In genomic region chr2:35501076-35501475, GRCh38 we compare ENCODE assay signal across 22 cellular contexts.
DNase-seq lines count a peak whose midpoint lies in the region; FAIRE-seq and TF ChIP-seq lines count a peak whose summit lies in the region.
"Had no signal": no experiment of that assay in that cellular context is flagged by ENCODE, and none has a peak within 500 bp of the region (broad histone marks: within the 10 kb centered on the region; RNA-seq: fewer than 3 reads in every experiment).

No MANE protein-coding gene starts in this region.

- no peaks in the 10 kb centered on the region for H4K20me1 ChIP-seq in keratinocyte (ENCODE audit: control insufficient read depth, extremely low read depth, insufficient read depth, low read length)
- H4K20me1 ChIP-seq: BLaER1 treated with 17β-estradiol and CSF1 and Interleukin-3, amounts not matched to agents 10 nM and 100 nM had no signal

- H3K27me3 ChIP-seq in keratinocyte (ENCODE audit: control insufficient read depth, extremely low read depth, insufficient read depth, low read length) (no peaks in the 10 kb centered on the region), colonic mucosa (no peaks in the 10 kb centered on the region)
- H3K27me3 ChIP-seq: BLaER1 treated with 17β-estradiol and CSF1 and Interleukin-3, amounts not matched to agents 10 nM and 100 nM had no signal

- H3K36me3 ChIP-seq in keratinocyte (ENCODE audit: control insufficient read depth in 2 of 2, extremely low read depth in 1 of 2, insufficient read depth in 2 of 2, low read length in 2 of 2) (no peaks in the 10 kb centered on the region), colonic mucosa (no peaks in the 10 kb centered on the region)
- H3K36me3 ChIP-seq: BLaER1 treated with 17β-estradiol and CSF1 and Interleukin-3, amounts not matched to agents 10 nM and 100 nM had no signal

- H3K4me3 ChIP-seq in keratinocyte (ENCODE audit: control insufficient read depth in 2 of 3, extremely low read depth in 1 of 3, insufficient read depth in 2 of 3, low read depth in 1 of 3, low read length in 3 of 3) (no peak overlapping the region), colonic mucosa (no peak overlapping the region)
- H3K4me3 ChIP-seq: BLaER1 treated with 17β-estradiol and CSF1 and Interleukin-3, amounts not matched to agents 10 nM and 100 nM had no signal

- H3K9me3 ChIP-seq in keratinocyte (ENCODE audit: control insufficient read depth, low read depth, low read length), result no peaks in the 10 kb centered on the region
- no peaks in the 10 kb centered on the region for H3K9me3 ChIP-seq in colonic mucosa
- H3K9me3 ChIP-seq: BLaER1 treated with 17β-estradiol and CSF1 and Interleukin-3, amounts not matched to agents 10 nM and 100 nM; Caco-2 had no signal

- dilution Hi-C loops in keratinocyte (cut with MboI; ENCODE audit: extremely low pct_ligation_motif_present, low sequenced_read_pairs), result no loop called here

- H3K4me1 ChIP-seq in keratinocyte (ENCODE audit: control insufficient read depth, extremely low read depth, insufficient read depth, low read length) (peaks cover 2% of the 10 kb centered on the region), colonic mucosa (no peaks in the 10 kb centered on the region)
- H3K4me1 ChIP-seq: BLaER1 treated with 17β-estradiol and CSF1 and Interleukin-3, amounts not matched to agents 10 nM and 100 nM; Caco-2 had no signal

- no peaks in the 10 kb centered on the region for H3K79me2 ChIP-seq in keratinocyte (ENCODE audit: control insufficient read depth, insufficient read depth, low read length)

- no peak for TF ChIP-seq CTCF in keratinocyte (optimal IDR thresholded peaks at IDR 0.05 in 1 of 3, IDR thresholded peaks at IDR 0.05 in 1 of 3, conservative IDR thresholded peaks at IDR 0.05 in 1 of 3; ENCODE audit: extremely low read depth in 1 of 3, insufficient read depth in 2 of 3, low read length in 3 of 3)
- TF ChIP-seq CTCF in colonic mucosa (IDR thresholded peaks at IDR 0.05), result no peak

- intact Hi-C loops in colonic mucosa (cut with DNase I), result no loop called here
- intact Hi-C loops in head of caudate nucleus (cut with DNase I), result no loop called here

- peak; percentile 52 for DNase-seq in ELR (ENCODE audit: low read depth)
- peak; percentile 37 for DNase-seq in M059J (ENCODE audit: low read depth)
- DNase-seq in caudate nucleus (lab: John Stamatoyannopoulos, UW), result peak in 2 of 61 donors; percentile 41 to 52
- DNase-seq in keratinocyte (ENCODE audit: low read depth, low spot score), result peak; percentile 9
- no peak for DNase-seq in colonic mucosa
- no peak for DNase-seq in NCI-H226
- DNase-seq in UCSD-AML1 (lab: John Stamatoyannopoulos, UW; ENCODE audit: unreplicated experiment), result no peak
- DNase-seq in head of caudate nucleus, result no peak
- DNase-seq: Caco-2; CD4-positive, alpha-beta memory T cell; DND-41; MM.1S; NCI-H1048; NCI-H1436 treated with DMSO at 0.1 percent for 48 hours; NCI-H1930; NCI-H2227 treated with DMSO at 0.1 percent for 48 hours; NCI-H524; NCI-H774; NK-92 treated with Interleukin-12 subunit alpha and Interleukin-12 subunit beta, amount 100 ng/mL, for 24 hours had no signal

- H3K27ac ChIP-seq in caudate nucleus (ENCODE audit: low read depth, low read length) (peak overlapping the region; percentile 52), keratinocyte (ENCODE audit: control insufficient read depth, insufficient read depth, low read length) (no peak overlapping the region), colonic mucosa (no peak overlapping the region)
- H3K27ac ChIP-seq: BLaER1 treated with 17β-estradiol and CSF1 and Interleukin-3, amounts not matched to agents 10 nM and 100 nM had no signal

- no peak overlapping the region for H2AFZ ChIP-seq in keratinocyte (ENCODE audit: control insufficient read depth, low read length)

- no peak overlapping the region for H3K9ac ChIP-seq in keratinocyte (ENCODE audit: control insufficient read depth, extremely low read depth, insufficient read depth, low read length)
- no peak overlapping the region for H3K9ac ChIP-seq in colonic mucosa (ENCODE audit: low read depth in 2 of 2, low read length in 2 of 2)
- H3K9ac ChIP-seq: BLaER1 treated with 17β-estradiol and CSF1 and Interleukin-3, amounts not matched to agents 10 nM and 100 nM had no signal

- FAIRE-seq in keratinocyte (lab: Jason Lieb, UNC), result no peak
- FAIRE-seq: G401.6, GM18507 had no signal

- no peaks in the 10 kb centered on the region for H3K9me1 ChIP-seq in keratinocyte (ENCODE audit: control insufficient read depth, extremely low read depth, insufficient read depth, low read length)

- H3K4me2 ChIP-seq in keratinocyte (ENCODE audit: control insufficient read depth, extremely low read depth, insufficient read depth, low read depth, low read length), result no peak overlapping the region
- H3K4me2 ChIP-seq: BLaER1 treated with 17β-estradiol and CSF1 and Interleukin-3, amounts not matched to agents 10 nM and 100 nM had no signal

Comparison
In these comparisons a context has a peak if more than half of its experiments do, and no peak if none do; other contexts are left out.
1. DNase-seq: peak in ELR (single experiment), M059J (single experiment) and keratinocyte (single experiment); none in colonic mucosa (single experiment), NCI-H226 (single experiment), UCSD-AML1 (single experiment) and head of caudate nucleus (0 of 42).